11 cellular contexts compared by ENCODE assay signal in genomic region chr19:18982669-18983068, GRCh38.
"Had no signal": no experiment of that assay in that cellular context is flagged by ENCODE, and none has a peak within 500 bp of the region (broad histone marks: within the 10 kb centered on the region; RNA-seq: fewer than 3 reads in every experiment).

No MANE protein-coding gene starts in this region.

- H3K9me3 ChIP-seq: HAP-1 had no signal

- ATAC-seq: GM23338, HCT116 had no signal

- H3K27ac Mint-ChIP-seq: GM23338, HFFc6 had no signal

- H3K36me3 ChIP-seq: HAP-1 had no signal

- H3K4me2 ChIP-seq: GM23338 had no signal

- H3K4me1 Mint-ChIP-seq: GM23338 had no signal

- DNase-seq: GM23248, GOT3, H7, H9, HCEC 1CT, HFFc6 had no signal

- H3K27ac ChIP-seq: GM23248 had no signal

- H3K9me3 Mint-ChIP-seq: GM23338, H9, HFFc6 had no signal

- H3K4me3 ChIP-seq: GM23248, GM23338, HAP-1 had no signal

- H2AFZ ChIP-seq: GM23248, GM23338 had no signal

- H3K9ac ChIP-seq: GM23248 had no signal

- H3K4me3 Mint-ChIP-seq: GM23338, H9, HFFc6 had no signal

- H3K4me1 ChIP-seq: HAP-1 had no signal

- FAIRE-seq: H1, H54 had no signal
